ENCODE assay signal across 22 cellular contexts in genomic region chr5:142129447-142129846, GRCh38. TPM values are rescaled to one million over a fixed set of nuclear protein-coding genes. Genes with fewer than 3 reads are reported as not detected.
A peak's percentile ranks its signal among the peaks of the same experiment; 100 is the strongest.
DNase-seq lines count a peak whose midpoint lies in the region; ATAC-seq and TF ChIP-seq lines count a peak whose summit lies in the region.
"Had no signal": no experiment of that assay in that cellular context is flagged by ENCODE, and none has a peak within 500 bp of the region (broad histone marks: within the 10 kb centered on the region; RNA-seq: fewer than 3 reads in every experiment).

No MANE protein-coding gene starts in this region.

- H3K4me2 ChIP-seq in mesenchymal stem cell (ENCODE audit: low read length, poor library complexity, severe bottlenecking), result no peak overlapping the region

- no peaks in the 10 kb centered on the region for H3K9me3 ChIP-seq in CD4-positive, alpha-beta T cell (ENCODE audit: control insufficient read depth, low read length)
- no peaks in the 10 kb centered on the region for H3K9me3 ChIP-seq in mesenchymal stem cell (ENCODE audit: control insufficient read depth, low read length)
- H3K9me3 ChIP-seq: Caco-2, gastrocnemius medialis, thyroid gland had no signal

- H3K36me3 Mint-ChIP-seq in CD4-positive, alpha-beta T cell (ENCODE audit: low read depth), result peaks cover 52% of the 10 kb centered on the region
- H3K36me3 Mint-ChIP-seq in activated naive CD4-positive, alpha-beta T cell treated with anti-CD3 and anti-CD28 coated beads, Interleukin-2, amount 50 U/mL, for 72 hours, result peaks cover 0 to 35% of the 10 kb centered on the region in 2 donors
- peaks cover 30% of the 10 kb centered on the region for H3K36me3 Mint-ChIP-seq in T-helper 2 cell treated with Interferon-gamma antibody and Interleukin-4, amounts not matched to agents 5 μg/mL and 100 μg/mL, for 36 hours (ENCODE audit: low read depth)

- peak overlapping the region; percentile 55 for H3K27ac Mint-ChIP-seq in CD4-positive, alpha-beta T cell
- H3K27ac Mint-ChIP-seq in activated naive CD4-positive, alpha-beta T cell treated with anti-CD3 and anti-CD28 coated beads, Interleukin-2, amount 50 U/mL, for 72 hours, result peak overlapping the region; percentile 3 to 80
- no peak overlapping the region for H3K27ac Mint-ChIP-seq in T-helper 2 cell treated with Interferon-gamma antibody and Interleukin-4, amounts not matched to agents 5 μg/mL and 100 μg/mL, for 36 hours

- DNase-seq in AG09309 (ENCODE audit: low read depth) (no peak), mesenchymal stem cell (no peak), GM13976 (ENCODE audit: low spot score) (no peak)
- no peak for DNase-seq in CD4-positive, alpha-beta T cell
- DNase-seq in activated naive CD4-positive, alpha-beta T cell treated with anti-CD3 and anti-CD28 coated beads, Interleukin-2, amount 50 U/mL, for 72 hours (ENCODE audit: low spot score in 2 of 2), result no peak
- no peak for DNase-seq in T-helper 2 cell treated with Interferon-gamma antibody and Interleukin-4, amounts not matched to agents 5 μg/mL and 100 μg/mL, for 36 hours (ENCODE audit: low spot score)
- DNase-seq: activated CD8-positive, alpha-beta memory T cell treated with anti-CD3 and anti-CD28 coated beads for 24 hours; activated T-cell treated with anti-CD3 and anti-CD28 coated beads, Interleukin-2, amount 50 U/mL, for 48 hours; amygdala; Caco-2; DND-41; dorsolateral prefrontal cortex; gastrocnemius medialis; H7; kidney; NCI-H2081; PC-3; right cardiac atrium; SIG-M5; thyroid gland had no signal

- H3K18ac ChIP-seq in mesenchymal stem cell (ENCODE audit: low read depth in 1 of 2, low read length in 2 of 2), result no peak overlapping the region

- peaks cover 3% of the 10 kb centered on the region for H3K4me1 ChIP-seq in mesenchymal stem cell (ENCODE audit: control insufficient read depth, insufficient read depth, low read depth, low read length)

- CTCF ChIA-PET in CD4-positive, alpha-beta T cell (lab: Charles Lee), result interaction anchor here (0.7 to 1.9 kb wide), 2 partner anchors 118 to 313 kb away, joined by 3 to 5 read pairs; no protein-coding TSS in a partner anchor

- H3K9ac ChIP-seq in mesenchymal stem cell (ENCODE audit: low read length), result peak overlapping the region; percentile 84

- TF ChIP-seq CTCF in AG09309 (IDR thresholded peaks at IDR 0.05; ENCODE audit: control insufficient read depth, insufficient read depth, low read depth, low read length, missing control alignments) (no peak), GM13976 (IDR thresholded peaks at IDR 0.05; ENCODE audit: borderline replicate concordance, control extremely low read depth, extremely low read depth, insufficient read depth, missing control alignments) (no peak)
- TF ChIP-seq CTCF in CD4-positive, alpha-beta T cell (IDR thresholded peaks at IDR 0.05), result no peak

- no peaks in the 10 kb centered on the region for H3K9me3 Mint-ChIP-seq in CD4-positive, alpha-beta T cell
- no peaks in the 10 kb centered on the region for H3K9me3 Mint-ChIP-seq in activated naive CD4-positive, alpha-beta T cell treated with anti-CD3 and anti-CD28 coated beads, Interleukin-2, amount 50 U/mL, for 72 hours
- H3K9me3 Mint-ChIP-seq in T-helper 2 cell treated with Interferon-gamma antibody and Interleukin-4, amounts not matched to agents 5 μg/mL and 100 μg/mL, for 36 hours, result peaks cover 4% of the 10 kb centered on the region

- H2BK12ac ChIP-seq in mesenchymal stem cell (ENCODE audit: low read length in 2 of 2), result no peak overlapping the region

- no peaks in the 10 kb centered on the region for H3K27me3 ChIP-seq in CD4-positive, alpha-beta T cell (ENCODE audit: control insufficient read depth, insufficient read depth, low read length)
- H3K27me3 ChIP-seq in mesenchymal stem cell (ENCODE audit: control insufficient read depth in 1 of 2, insufficient read depth in 1 of 2, low read length in 2 of 2), result no peaks in the 10 kb centered on the region
- H3K27me3 ChIP-seq: dorsolateral prefrontal cortex, gastrocnemius medialis, thyroid gland had no signal

- no peak overlapping the region for H2AFZ ChIP-seq in mesenchymal stem cell (ENCODE audit: low read depth, low read length)

- no peak overlapping the region for H3K27ac ChIP-seq in CD4-positive, alpha-beta T cell (ENCODE audit: low read depth, low read length)
- H3K27ac ChIP-seq in mesenchymal stem cell (ENCODE audit: low read length, poor library complexity, severe bottlenecking), result no peak overlapping the region
- H3K27ac ChIP-seq: epithelial cell of prostate, thyroid gland had no signal

- peaks cover 28% of the 10 kb centered on the region for H3K79me1 ChIP-seq in mesenchymal stem cell (replicated peaks; ENCODE audit: low read length, poor library complexity, severe bottlenecking)

- no peak overlapping the region for H2BK120ac ChIP-seq in mesenchymal stem cell (ENCODE audit: low read depth, low read length)

- H4K91ac ChIP-seq in mesenchymal stem cell (ENCODE audit: low read length), result no peak overlapping the region

- H3K4ac ChIP-seq in mesenchymal stem cell (ENCODE audit: low read depth in 1 of 2, low read length in 2 of 2), result no peak overlapping the region

- POLR2A ChIA-PET in CD4-positive, alpha-beta T cell (lab: Charles Lee), result interaction anchor here (0.6 to 2.6 kb wide), 8 partner anchors 10 to 804 kb away, joined by 3 to 19 read pairs (median 3); partner anchors contain the start of genes GNPDA1 and NDFIP1

- 93% methylated on average over 6 of the region's 7 CpGs for whole genome bisulfite sequencing in mesenchymal stem cell

- H3K23ac ChIP-seq in mesenchymal stem cell (ENCODE audit: low read length in 2 of 2), result no peak overlapping the region

- H2BK15ac ChIP-seq in mesenchymal stem cell (ENCODE audit: low read depth, poor library complexity, severe bottlenecking), result no peak overlapping the region

- no peak overlapping the region for H2BK5ac ChIP-seq in mesenchymal stem cell (ENCODE audit: low read depth, low read length, poor library complexity, severe bottlenecking)

- H3K4me3 Mint-ChIP-seq in CD4-positive, alpha-beta T cell, result peak overlapping the region; percentile 49
- H3K4me3 Mint-ChIP-seq in T-helper 2 cell treated with Interferon-gamma antibody and Interleukin-4, amounts not matched to agents 5 μg/mL and 100 μg/mL, for 36 hours, result no peak overlapping the region

- H3K4me3 ChIP-seq in AG09309 (ENCODE audit: control insufficient read depth, low read depth, low read length) (peak overlapping the region; percentile 39), mesenchymal stem cell (ENCODE audit: insufficient read depth in 1 of 2, low read depth in 1 of 2, low read length in 2 of 2) (peak overlapping the region in 1 of 2 experiments; percentile 73)
- H3K4me3 ChIP-seq: dorsolateral prefrontal cortex, gastrocnemius medialis, thyroid gland had no signal

- H3K36me3 ChIP-seq in mesenchymal stem cell (ENCODE audit: control insufficient read depth in 1 of 2, insufficient read depth in 2 of 2, low read depth in 1 of 2, low read length in 2 of 2), result peaks cover 0 to 31% of the 10 kb centered on the region in 2 experiments

- intact Hi-C loops in CD4-positive, alpha-beta T cell (cut with DNase I, micrococcal nuclease), result loop anchor here in 1 of 2 experiments (2.0 kb wide), 1 partner anchor 21 kb away; the partner anchor contains the start of gene NDFIP1

- in situ Hi-C loops in GM13976 (cut with MboI; ENCODE audit: low sequenced_read_pairs, unreplicated experiment), result loop anchor here (25.0 kb wide), 1 partner anchor 442 kb away; the partner anchor contains the start of gene ARAP3

- H3K14ac ChIP-seq in mesenchymal stem cell (ENCODE audit: low read length in 2 of 2), result no peak overlapping the region

- no peaks in the 10 kb centered on the region for H3K27me3 Mint-ChIP-seq in CD4-positive, alpha-beta T cell
- H3K27me3 Mint-ChIP-seq in T-helper 2 cell treated with Interferon-gamma antibody and Interleukin-4, amounts not matched to agents 5 μg/mL and 100 μg/mL, for 36 hours (ENCODE audit: low read depth), result no peaks in the 10 kb centered on the region

- no peak overlapping the region for H4K8ac ChIP-seq in mesenchymal stem cell (ENCODE audit: low read length)

- ATAC-seq in CD4-positive, alpha-beta T cell (ENCODE audit: poor library complexity), result no peak
- ATAC-seq in activated naive CD4-positive, alpha-beta T cell treated with anti-CD3 and anti-CD28 coated beads, Interleukin-2, amount 50 U/mL, for 72 hours, result no peak
- ATAC-seq in HG03045 (IDR thresholded peaks at IDR 0.05; ENCODE audit: unreplicated experiment), result no peak
- ATAC-seq: gastrocnemius medialis, PC-3, right cardiac atrium had no signal

- peaks cover 61% of the 10 kb centered on the region for H3K4me1 Mint-ChIP-seq in CD4-positive, alpha-beta T cell (ENCODE audit: low read depth)
- H3K4me1 Mint-ChIP-seq in T-helper 2 cell treated with Interferon-gamma antibody and Interleukin-4, amounts not matched to agents 5 μg/mL and 100 μg/mL, for 36 hours (ENCODE audit: low read depth), result peaks cover 30% of the 10 kb centered on the region

- no peak overlapping the region for H2AK5ac ChIP-seq in mesenchymal stem cell (ENCODE audit: low read length, severe bottlenecking)

RNA-seq across cellular contexts. Expression of gene NDFIP1, which starts 20.9 kb away (rescaled TPM):
- total RNA-seq in CD4-positive, alpha-beta T cell, result 100 to 1,000 TPM; 185 to 192 TPM
- total RNA-seq in activated naive CD4-positive, alpha-beta T cell treated with anti-CD3 and anti-CD28 coated beads, Interleukin-2, amount 50 U/mL, for 72 hours, result 10 to 100 TPM; 70.5 to 92.3 TPM
- polyA plus RNA-seq in mesenchymal stem cell (2013, experiment 1 of 2), result 32.5 TPM
- 34.7 TPM for polyA plus RNA-seq in mesenchymal stem cell (2013, experiment 2 of 2)
